In genomic region chr13:27619093-27619705, GRCh38 we compare ENCODE assay signal across 8 cellular contexts. TPM values are rescaled to one million over a fixed set of nuclear protein-coding genes. Genes with fewer than 3 reads are reported as not detected.
A peak's percentile ranks its signal among the peaks of the same experiment; 100 is the strongest.
DNase-seq lines count a peak whose midpoint lies in the region; ATAC-seq and TF ChIP-seq lines count a peak whose summit lies in the region.

No MANE protein-coding gene starts in this region.

- no peak for TF ChIP-seq EP300 in tibial nerve (IDR thresholded peaks at IDR 0.05)

- WGBS in adrenal gland, 4 donors: 19 to 26% (median 23%) methylated on average over 10 of the region's 10 CpGs
- 23 to 24% methylated on average over 10 of the region's 10 CpGs for WGBS in tibial nerve, 2 donors

- H3K27me3 Mint-ChIP-seq in activated T-cell treated with anti-CD3 and anti-CD28 coated beads, Interleukin-2, amount 50 U/mL, for 24 hours: no peaks in the 10 kb centered on the region

- H3K27me3 ChIP-seq in adrenal gland: no peaks in the 10 kb centered on the region
- no peaks in the 10 kb centered on the region for H3K27me3 ChIP-seq in tibial nerve

- peak overlapping the region; percentile 92 for H3K4me3 Mint-ChIP-seq in activated T-cell treated with anti-CD3 and anti-CD28 coated beads, Interleukin-2, amount 50 U/mL, for 24 hours

- H3K4me3 ChIP-seq in adrenal gland: peak overlapping the region in 2 of 4 donors; percentile 76 to 80
- H3K4me3 ChIP-seq in tibial nerve: peak overlapping the region; percentile 69 to 92 (median 92)

- H3K36me3 ChIP-seq in adrenal gland (replicated peaks in 1 of 2) (no peaks in the 10 kb centered on the region), tibial nerve (peaks cover 0 to 16% (median 0%) of the 10 kb centered on the region in 3 donors)

- no peak for ATAC-seq in HG03442 (IDR thresholded peaks at IDR 0.05; ENCODE audit: unreplicated experiment)

- no peak for DNase-seq in activated T-cell treated with anti-CD3 and anti-CD28 coated beads, Interleukin-2, amount 50 U/mL, for 24 hours
- DNase-seq in activated T-cell treated with anti-CD3 and anti-CD28 coated beads for 4 hours (no peak), adrenal gland (no peak), kidney glomerular epithelial cell (lab: John Stamatoyannopoulos, UW) (peak; percentile 20), tibial nerve (ENCODE audit: low spot score in 2 of 2) (no peak), NCI-H446 treated with DMSO at 0.1 percent for 48 hours (lab: John Stamatoyannopoulos, UW) (no peak), pons (ENCODE audit: low spot score) (no peak)

- TF ChIP-seq CTCF in adrenal gland (IDR thresholded peaks at IDR 0.05) (no peak), tibial nerve (IDR thresholded peaks at IDR 0.05) (no peak)

- H3K9me3 ChIP-seq in adrenal gland (replicated peaks in 1 of 3) (no peaks in the 10 kb centered on the region), tibial nerve (no peaks in the 10 kb centered on the region)

- H3K27ac Mint-ChIP-seq in activated T-cell treated with anti-CD3 and anti-CD28 coated beads, Interleukin-2, amount 50 U/mL, for 24 hours: peak overlapping the region; percentile 86

- H3K9me3 Mint-ChIP-seq in activated T-cell treated with anti-CD3 and anti-CD28 coated beads, Interleukin-2, amount 50 U/mL, for 24 hours: no peaks in the 10 kb centered on the region

- peak in 1 of 2 donors; percentile 30 for TF ChIP-seq POLR2A in adrenal gland (IDR thresholded peaks at IDR 0.05)
- no peak for TF ChIP-seq POLR2A in tibial nerve (IDR thresholded peaks at IDR 0.05)

- H3K4me1 Mint-ChIP-seq in activated T-cell treated with anti-CD3 and anti-CD28 coated beads, Interleukin-2, amount 50 U/mL, for 24 hours (ENCODE audit: low read depth): peaks cover 51% of the 10 kb centered on the region

- H3K27ac ChIP-seq in adrenal gland: peak overlapping the region in 3 of 5 donors; percentile 85 to 98 (median 95)
- peak overlapping the region in 1 of 4 donors; percentile 96 for H3K27ac ChIP-seq in tibial nerve

- H3K4me1 ChIP-seq in adrenal gland (replicated peaks in 1 of 2) (peaks cover 13 to 38% of the 10 kb centered on the region in 2 donors), tibial nerve (peaks cover 0 to 41% (median 17%) of the 10 kb centered on the region in 4 donors)

- intact Hi-C loops in adrenal gland (cut with DNase I): loop anchor here in 1 of 2 donors (5.0 kb wide), 1 partner anchor 82 kb away; no protein-coding TSS in a partner anchor

- peaks cover 34% of the 10 kb centered on the region for H3K36me3 Mint-ChIP-seq in activated T-cell treated with anti-CD3 and anti-CD28 coated beads, Interleukin-2, amount 50 U/mL, for 24 hours (ENCODE audit: low read depth)

RNA-seq across cellular contexts. Expression of gene LNX2, which starts 1.1 kb away (rescaled TPM):
- total RNA-seq in adrenal gland: 10 to 100 TPM in 7 of 8 donors, 1 to 10 TPM in 1; 9.7 to 26.5 (median 19.2) TPM
- 10 to 100 TPM in 1 of 3 donors, 1 to 10 TPM in 2; 2.9 to 17.5 (median 4.9) TPM for polyA plus RNA-seq in adrenal gland
- 1 to 10 TPM; 4.6 to 7.3 (median 6.7) TPM for total RNA-seq in tibial nerve

RNA-seq across cellular contexts. Expression of gene POLR1D, which starts 2.5 kb away (rescaled TPM):
- 100 to 1,000 TPM in 7 of 8 donors, 10 to 100 TPM in 1; 81.5 to 369 (median 173) TPM for total RNA-seq in adrenal gland
- 100 to 1,000 TPM; 148 to 188 (median 173) TPM for polyA plus RNA-seq in adrenal gland
- 10 to 100 TPM; 63.8 to 81.5 (median 73.3) TPM for total RNA-seq in tibial nerve
